ENCODE assay signal across 13 cellular contexts in genomic region chr4:59535541-59535940, GRCh38.
"Had no signal": no experiment of that assay in that cellular context is flagged by ENCODE, and none has a peak within 500 bp of the region (broad histone marks: within the 10 kb centered on the region; RNA-seq: fewer than 3 reads in every experiment).

No MANE protein-coding gene starts in this region.

- DNase-seq: activated CD4-positive, alpha-beta T cell treated with anti-CD3 and anti-CD28 coated beads, Interleukin-2, amount 50 U/mL, for 4 hours; activated CD4-positive, CD25-positive, alpha-beta regulatory T cell treated with anti-CD3 and anti-CD28 coated beads, Interleukin-2, amount 50 U/mL, for 72 hours; activated CD8-positive, alpha-beta memory T cell treated with anti-CD3 and anti-CD28 coated beads, Interleukin-2, amount 10 ng/mL, durations not matched to agents 7 days and 5 days; activated effector memory CD4-positive, alpha-beta T cell treated with anti-CD3 and anti-CD28 coated beads, Interleukin-2, amount 50 U/mL, for 16 hours; activated T-cell treated with anti-CD3 and anti-CD28 coated beads, Interleukin-2, amount 50 U/mL, for 4 hours; anterior cingulate cortex; dermis blood vessel endothelial cell; left cardiac atrium; natural killer cell; nucleus accumbens; right cardiac atrium; transverse colon had no signal

- ATAC-seq: activated CD8-positive, alpha-beta memory T cell treated with anti-CD3 and anti-CD28 coated beads, Interleukin-2, amount 10 ng/mL, durations not matched to agents 7 days and 5 days; activated T-cell treated with anti-CD3 and anti-CD28 coated beads, Interleukin-2, amount 50 U/mL, for 4 hours; left cardiac atrium; natural killer cell; right cardiac atrium; stimulated activated effector memory CD8-positive, alpha-beta T cell treated with anti-CD3 and anti-CD28 coated beads, Interleukin-12 subunit alpha, Interleukin-12 subunit beta, amount 100 ng/mL, for 72 hours had no signal
